14 cellular contexts compared by ENCODE assay signal in the genomic region with DNA sequence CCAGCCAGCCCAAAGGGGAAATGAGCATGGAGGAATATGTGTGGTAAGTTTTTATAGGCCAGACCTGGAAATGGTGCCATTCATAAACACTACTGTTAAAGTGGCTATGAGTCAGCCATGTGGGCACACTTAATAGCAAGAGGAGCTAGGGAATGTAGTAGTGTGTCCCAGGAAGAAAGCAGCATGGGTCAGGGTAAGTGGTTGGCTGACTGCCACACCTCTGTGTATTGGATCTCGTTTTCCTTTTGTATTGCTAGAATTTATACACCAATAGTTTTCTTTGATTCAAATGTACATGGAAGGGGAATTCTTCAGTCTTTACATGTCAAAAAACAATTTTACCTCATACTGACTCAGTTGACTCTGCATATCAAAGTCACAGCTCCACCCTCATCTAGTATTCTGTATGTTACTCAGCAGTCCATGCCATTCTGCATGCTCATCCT. TPM values are rescaled to one million over a fixed set of nuclear protein-coding genes. Genes with fewer than 3 reads are reported as not detected.
DNase-seq lines count a peak whose midpoint lies in the region; ATAC-seq and TF ChIP-seq lines count a peak whose summit lies in the region.
"Had no signal": no experiment of that assay in that cellular context is flagged by ENCODE, and none has a peak within 500 bp of the region (broad histone marks: within the 10 kb centered on the region; RNA-seq: fewer than 3 reads in every experiment).

No MANE protein-coding gene starts in this region.

- peak overlapping the region; percentile 48 for H3K27ac ChIP-seq in mammary epithelial cell (ENCODE audit: insufficient read depth, low read depth, low read length)
- H3K27ac ChIP-seq: cardiac muscle cell had no signal

- intact Hi-C loops in mammary epithelial cell (cut with micrococcal nuclease) = no loop called here

- ATAC-seq in GM18519 (IDR thresholded peaks at IDR 0.05; ENCODE audit: low FRiP score, unreplicated experiment) = no peak

- no peaks in the 10 kb centered on the region for H3K79me2 ChIP-seq in mammary epithelial cell (ENCODE audit: insufficient read depth, low read length)

- TF ChIP-seq CTCF in mammary epithelial cell (conservative IDR thresholded peaks at IDR 0.05 in 1 of 2, IDR thresholded peaks at IDR 0.05 in 1 of 2; ENCODE audit: extremely low read depth in 1 of 2, insufficient read depth in 1 of 2, low read depth in 1 of 2, low read length in 2 of 2) = no peak

- in situ Hi-C loops in mammary epithelial cell (cut with MboI; ENCODE audit: low sequenced_read_pairs in 2 of 2) = no loop called here

- H3K9ac ChIP-seq in mammary epithelial cell (ENCODE audit: insufficient read depth, low read length) = no peak overlapping the region
- H3K9ac ChIP-seq: SK-N-SH had no signal

- DNase-seq in DMS153 treated with DMSO at 0.1 percent for 48 hours (lab: John Stamatoyannopoulos, UW; ENCODE audit: unreplicated experiment) (peak; percentile 34), LHCN-M2 (ENCODE audit: low read depth) (peak; percentile 84), mammary epithelial cell (peak; percentile 88), mucosa of gallbladder (ENCODE audit: low spot score) (peak; percentile 16), NCI-H1694 treated with DMSO at 0.1 percent for 48 hours (lab: John Stamatoyannopoulos, UW) (no peak), Ammon's horn (ENCODE audit: low spot score) (no peak), cerebellar nuclear complex (lab: John Stamatoyannopoulos, UW) (no peak)
- DNase-seq: activated CD4-positive, CD25-positive, alpha-beta regulatory T cell; CD4-positive, alpha-beta T cell; NCI-H1092; NCI-H774; SK-N-SH had no signal

- BruUV-seq in mammary epithelial cell (replicated peaks; lab: Mats Ljungman, UMichigan) = no TSS peak

- H4K20me1 ChIP-seq in mammary epithelial cell (ENCODE audit: insufficient read depth, low read length) = no peaks in the 10 kb centered on the region

- peak overlapping the region; percentile 29 for H2AFZ ChIP-seq in mammary epithelial cell (ENCODE audit: low read depth, low read length)

- peak overlapping the region; percentile 50 for H3K4me2 ChIP-seq in mammary epithelial cell (ENCODE audit: insufficient read depth, low read depth, low read length)
- H3K4me2 ChIP-seq: SK-N-SH had no signal

- no peaks in the 10 kb centered on the region for H3K9me3 ChIP-seq in mammary epithelial cell (replicated peaks; ENCODE audit: insufficient read depth, low read length)
- H3K9me3 ChIP-seq: SK-N-SH had no signal

- no peaks in the 10 kb centered on the region for H3K36me3 ChIP-seq in mammary epithelial cell (ENCODE audit: insufficient read depth, low read length)
- H3K36me3 ChIP-seq: cardiac muscle cell had no signal

- 0% methylated on average over 1 of the region's 1 CpG for WGBS in mammary epithelial cell (ENCODE audit: low coverage, missing lambda C conversion rate)

- H3K4me1 ChIP-seq in mammary epithelial cell (ENCODE audit: insufficient read depth, low read length) = peaks cover 15% of the 10 kb centered on the region

- dilution Hi-C loops in mammary epithelial cell (cut with HindIII; ENCODE audit: low sequenced_read_pairs) = no loop called here

- no peaks in the 10 kb centered on the region for H3K27me3 ChIP-seq in mammary epithelial cell (ENCODE audit: insufficient read depth, low read length)
- H3K27me3 ChIP-seq: cardiac muscle cell had no signal

- CTCF ChIA-PET in mammary epithelial cell (lab: Charles Lee; ENCODE audit: low non-redundant PET) = no interaction called here

- H3K4me3 ChIP-seq in mammary epithelial cell (replicated peaks in 1 of 3; ENCODE audit: insufficient read depth in 1 of 3, low read depth in 2 of 3, low read length in 3 of 3) = no peak overlapping the region
- H3K4me3 ChIP-seq: cardiac muscle cell had no signal

RNA-seq across cellular contexts. Expression of a gene that starts 22.9 kb away (rescaled TPM):
- total RNA-seq in LHCN-M2 (2014; rRNA removed) (80.2 and 98.9 TPM in 2 replicates), mammary epithelial cell (100 to 1,000 TPM in 1 of 2 donors, 10 to 100 TPM in 1; 48.1 to 151 TPM), mucosa of gallbladder (76.1 TPM)
- 9.1 TPM for polyA plus RNA-seq in LHCN-M2 (2012)
- polyA plus RNA-seq in mammary epithelial cell = 38.7 TPM
- polyA minus RNA-seq in mammary epithelial cell = 153 TPM

Comparison
In these comparisons a context has a peak if more than half of its experiments do, and no peak if none do; other contexts are left out.
1. DNase-seq: peak in DMS153 treated with DMSO at 0.1 percent for 48 hours (single experiment), LHCN-M2 (single experiment), mammary epithelial cell (single experiment) and mucosa of gallbladder (single experiment); none in NCI-H1694 treated with DMSO at 0.1 percent for 48 hours (single experiment), Ammon's horn (single experiment) and cerebellar nuclear complex (0 of 2).